ENCODE assay signal across 8 cellular contexts in the genomic region with DNA sequence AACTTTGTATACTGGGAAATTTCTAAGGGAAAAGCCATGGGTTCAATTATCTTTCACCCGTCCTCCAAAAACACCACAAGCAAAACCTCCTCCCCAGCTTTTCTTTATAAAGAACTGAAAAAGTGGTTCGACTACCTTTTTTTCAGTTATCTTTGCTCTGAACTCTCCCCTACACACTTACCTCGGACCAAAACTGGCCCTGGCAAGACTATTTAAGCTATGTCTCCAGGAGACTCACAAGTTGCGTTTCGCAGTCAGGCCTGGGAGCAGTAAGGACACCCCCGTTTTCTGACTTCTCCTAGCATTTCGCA. TPM values are rescaled to one million over a fixed set of nuclear protein-coding genes. Genes with fewer than 3 reads are reported as not detected.
DNase-seq lines count a peak whose midpoint lies in the region; ATAC-seq, FAIRE-seq and TF ChIP-seq lines count a peak whose summit lies in the region.

No MANE protein-coding gene starts in this region.

- CTCF ChIA-PET in endothelial cell of umbilical vein (lab: Charles Lee), result interaction anchor here (1.0 to 3.4 kb wide), 6 partner anchors 9 to 990 kb away, joined by 3 to 26 read pairs (median 4); partner anchors contain the start of gene SECISBP2L

- H2AFZ ChIP-seq in endothelial cell of umbilical vein (ENCODE audit: low read depth, low read length) (peak overlapping the region; percentile 33), parathyroid adenoma (peak overlapping the region; percentile 92)

- H3K4me1 ChIP-seq in NT2/D1 (ENCODE audit: insufficient read depth, insufficient read length) (no peaks in the 10 kb centered on the region), endothelial cell of umbilical vein (ENCODE audit: control insufficient read depth, extremely low read depth, insufficient read depth, low read length) (peaks cover 23% of the 10 kb centered on the region), parathyroid adenoma (no peaks in the 10 kb centered on the region)

- BruUV-seq in endothelial cell of umbilical vein (replicated peaks; lab: Mats Ljungman, UMichigan), result no TSS peak

- H3K9ac ChIP-seq in NT2/D1 (ENCODE audit: insufficient read length, low read depth) (peak overlapping the region; percentile 98), endothelial cell of umbilical vein (replicated peaks; ENCODE audit: extremely low read depth, insufficient read depth, low read length) (peak overlapping the region; percentile 89), parathyroid adenoma (peak overlapping the region; percentile 37)

- no peaks in the 10 kb centered on the region for H3K27me3 ChIP-seq in NT2/D1 (ENCODE audit: insufficient read depth, insufficient read length)
- H3K27me3 ChIP-seq in endothelial cell of umbilical vein (ENCODE audit: control insufficient read depth in 2 of 2, insufficient read depth in 2 of 2, low read length in 2 of 2), result no peaks in the 10 kb centered on the region
- H3K27me3 ChIP-seq in parathyroid adenoma (ENCODE audit: control insufficient read depth, insufficient read depth, low read length), result no peaks in the 10 kb centered on the region

- TF ChIP-seq CTCF in endothelial cell of umbilical vein (IDR thresholded peaks at IDR 0.05; ENCODE audit: extremely low read depth in 1 of 2, insufficient read depth in 1 of 2, low read depth in 1 of 2, low read length in 2 of 2) (no peak), parathyroid adenoma (IDR thresholded peaks at IDR 0.05) (no peak)

- DNase-seq in NT2/D1 (ENCODE audit: low read depth, low spot score) (no peak), endothelial cell of umbilical vein (ENCODE audit: low read depth, low spot score) (no peak), 8988T (no peak), NCI-H1417 (lab: John Stamatoyannopoulos, UW) (no peak), amygdala (lab: John Stamatoyannopoulos, UW) (no peak)

- H4K20me1 ChIP-seq in endothelial cell of umbilical vein (replicated peaks; ENCODE audit: control insufficient read depth, extremely low read depth, insufficient read depth, low read length), result peaks cover 7% of the 10 kb centered on the region

- ATAC-seq in GM21447 (IDR thresholded peaks at IDR 0.05; ENCODE audit: unreplicated experiment) (peak; percentile 5), GM19351 (IDR thresholded peaks at IDR 0.05; ENCODE audit: unreplicated experiment) (no peak)

- peak overlapping the region; percentile 97 for H3K4me3 ChIP-seq in NT2/D1 (ENCODE audit: insufficient read length, low read depth)
- H3K4me3 ChIP-seq in endothelial cell of umbilical vein (replicated peaks in 1 of 3; ENCODE audit: insufficient read depth in 1 of 3, low read depth in 1 of 3, low read length in 3 of 3), result peak overlapping the region; percentile 37 to 96 (median 83)
- peak overlapping the region; percentile 81 for H3K4me3 ChIP-seq in parathyroid adenoma (ENCODE audit: low read depth, low read length)

- H3K36me3 ChIP-seq in NT2/D1 (ENCODE audit: insufficient read depth, insufficient read length, low read length) (peaks cover 5% of the 10 kb centered on the region), endothelial cell of umbilical vein (ENCODE audit: control insufficient read depth in 2 of 2, extremely low read depth in 1 of 2, insufficient read depth in 2 of 2, low read length in 2 of 2) (no peaks in the 10 kb centered on the region), parathyroid adenoma (ENCODE audit: control insufficient read depth, insufficient read depth, low read length) (no peaks in the 10 kb centered on the region)

- peak overlapping the region; percentile 62 for H3K27ac ChIP-seq in endothelial cell of umbilical vein (ENCODE audit: insufficient read depth, low read depth, low read length)
- H3K27ac ChIP-seq in parathyroid adenoma, result peak overlapping the region; percentile 81

- no peaks in the 10 kb centered on the region for H3K9me1 ChIP-seq in endothelial cell of umbilical vein (replicated peaks; ENCODE audit: control insufficient read depth, extremely low read depth, insufficient read depth, low read length)

- POLR2A ChIA-PET in endothelial cell of umbilical vein (lab: Charles Lee), result interaction anchor here (1.7 kb wide), 1 partner anchor 15 kb away, joined by 9 read pairs; the partner anchor contains the start of gene GALK2

- dilution Hi-C loops in endothelial cell of umbilical vein (cut with MboI; ENCODE audit: extremely low pct_ligation_motif_present, low sequenced_read_pairs), result no loop called here

- no peak for TF ChIP-seq POLR2A in endothelial cell of umbilical vein (IDR thresholded peaks at IDR 0.05; ENCODE audit: low read depth, low read length)

- H3K79me2 ChIP-seq in endothelial cell of umbilical vein (ENCODE audit: control insufficient read depth, insufficient read depth, low read length), result peaks cover 75% of the 10 kb centered on the region
- peaks cover 29% of the 10 kb centered on the region for H3K79me2 ChIP-seq in parathyroid adenoma

- peak overlapping the region; percentile 100 for H3K4me2 ChIP-seq in endothelial cell of umbilical vein (ENCODE audit: insufficient read depth, low read length)
- H3K4me2 ChIP-seq in parathyroid adenoma (ENCODE audit: low read length), result peak overlapping the region; percentile 77

- H3K9me3 ChIP-seq in NT2/D1 (ENCODE audit: insufficient read depth, low read length), result no peaks in the 10 kb centered on the region
- H3K9me3 ChIP-seq in endothelial cell of umbilical vein (replicated peaks; ENCODE audit: control insufficient read depth, insufficient read depth, low read length), result no peaks in the 10 kb centered on the region
- H3K9me3 ChIP-seq in parathyroid adenoma (ENCODE audit: control insufficient read depth, low read length), result no peaks in the 10 kb centered on the region

- intact Hi-C loops in endothelial cell of umbilical vein (cut with micrococcal nuclease), result loop anchor here (1.0 to 10.0 kb wide), 9 partner anchors 16 to 990 kb away; partner anchors contain the start of genes DUT, FAM227B, FBN1 and GALK2

- FAIRE-seq in endothelial cell of umbilical vein (lab: Jason Lieb, UNC), result no peak

TF ChIP-seq in endothelial cell of umbilical vein, 7 proteins besides CTCF, POLR2A, EP300 and RAD21:
- no peak for TF ChIP-seq POLR2AphosphoS5 (IDR thresholded peaks at IDR 0.05; ENCODE audit: insufficient read depth, low read depth, low read length)
- no peak for TF ChIP-seq MYC (IDR thresholded peaks at IDR 0.05; ENCODE audit: low read depth, low read length)
- TF ChIP-seq FOS (IDR thresholded peaks at IDR 0.05; ENCODE audit: borderline replicate concordance, insufficient read depth, low read length), result no peak
- TF ChIP-seq EZH2 (IDR thresholded peaks at IDR 0.05; ENCODE audit: borderline replicate concordance, low read depth, low read length, severe bottlenecking), result no peak
- TF ChIP-seq JUN (IDR thresholded peaks at IDR 0.05; ENCODE audit: borderline replicate concordance, insufficient read depth, insufficient read length, low read depth), result no peak
- no peak for TF ChIP-seq GATA2 (IDR thresholded peaks at IDR 0.05; ENCODE audit: insufficient read depth, insufficient read length, low read depth, low read length)
- TF ChIP-seq, protein P1, sequence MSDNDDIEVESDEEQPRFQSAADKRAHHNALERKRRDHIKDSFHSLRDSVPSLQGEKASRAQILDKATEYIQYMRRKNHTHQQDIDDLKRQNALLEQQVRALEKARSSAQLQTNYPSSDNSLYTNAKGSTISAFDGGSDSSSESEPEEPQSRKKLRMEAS (IDR thresholded peaks at IDR 0.05; ENCODE audit: insufficient read depth, insufficient read length), result no peak

RNA-seq across cellular contexts. Expression of gene COPS2, which starts 0.6 kb away (rescaled TPM):
- 74.9 and 79.3 TPM in 2 replicates for total RNA-seq in endothelial cell of umbilical vein
- 14.8 and 20.2 TPM in 2 replicates for polyA plus RNA-seq in endothelial cell of umbilical vein
- 42.2 and 42.6 TPM in 2 replicates for polyA plus RNA-seq in endothelial cell of umbilical vein (2011; cell fraction: cytosol; rRNA removed)
- polyA plus RNA-seq in endothelial cell of umbilical vein (2011; cell fraction: nucleus; rRNA removed), result 22.2 and 32.4 TPM in 2 replicates
- 50.1 and 99.1 TPM in 2 replicates for polyA plus RNA-seq in endothelial cell of umbilical vein (2012)
- polyA minus RNA-seq in endothelial cell of umbilical vein, result 21.7 and 22.0 TPM in 2 replicates
- polyA minus RNA-seq in endothelial cell of umbilical vein (2011; cell fraction: cytosol; rRNA and poly(A)+ RNA removed), result 45.4 TPM
- 27.7 and 41.8 TPM in 2 replicates for polyA minus RNA-seq in endothelial cell of umbilical vein (2011; cell fraction: nucleus; rRNA and poly(A)+ RNA removed)

RNA-seq across cellular contexts. Expression of gene GALK2, which starts 15.3 kb away (rescaled TPM):
- 31.3 and 34.6 TPM in 2 replicates for total RNA-seq in endothelial cell of umbilical vein
- polyA plus RNA-seq in endothelial cell of umbilical vein, result 14.2 and 19.9 TPM in 2 replicates
- 31.6 and 32.0 TPM in 2 replicates for polyA plus RNA-seq in endothelial cell of umbilical vein (2011; cell fraction: cytosol; rRNA removed)
- polyA plus RNA-seq in endothelial cell of umbilical vein (2011; cell fraction: nucleus; rRNA removed), result 28.9 and 32.8 TPM in 2 replicates
- 20.9 and 30.0 TPM in 2 replicates for polyA plus RNA-seq in endothelial cell of umbilical vein (2012)
- polyA minus RNA-seq in endothelial cell of umbilical vein, result 37.4 and 62.9 TPM in 2 replicates
- polyA minus RNA-seq in endothelial cell of umbilical vein (2011; cell fraction: cytosol; rRNA and poly(A)+ RNA removed), result 46.6 TPM
- 54.0 and 60.8 TPM in 2 replicates for polyA minus RNA-seq in endothelial cell of umbilical vein (2011; cell fraction: nucleus; rRNA and poly(A)+ RNA removed)

Comparison
In these comparisons a context has a peak if more than half of its experiments do, and no peak if none do; other contexts are left out.
1. H3K9ac ChIP-seq: peak in every context shown above with its lines; median percentile 98 in NT2/D1; 89 in endothelial cell of umbilical vein; 37 in parathyroid adenoma.